ENCODE assay signal across 8 cellular contexts in genomic region chr3:12193485-12194165, GRCh38. TPM values are rescaled to one million over a fixed set of nuclear protein-coding genes. Genes with fewer than 3 reads are reported as not detected.
A peak's percentile ranks its signal among the peaks of the same experiment; 100 is the strongest.
DNase-seq lines count a peak whose midpoint lies in the region; ATAC-seq and TF ChIP-seq lines count a peak whose summit lies in the region.

No MANE protein-coding gene starts in this region.

- H3K27ac Mint-ChIP-seq in T-helper 1 cell treated with Interleukin-12 subunit alpha and Interleukin-12 subunit beta and Interleukin-4 antibody, amounts not matched to agents 30 μg/mL and 1 μg/mL, for 36 hours = peak overlapping the region; percentile 82
- peak overlapping the region; percentile 98 for H3K27ac Mint-ChIP-seq in stimulated activated memory B cell treated with anti-CD40 and anti-IgM and Interleukin-4, amounts not matched to agents 10 μg/mL and 1 μg/mL and 100 μg/mL, for 72 hours

- TF ChIP-seq POLR2A in gastroesophageal sphincter (IDR thresholded peaks at IDR 0.05) = no peak

- H3K4me1 ChIP-seq in gastroesophageal sphincter = peaks cover 6 to 28% (median 6%) of the 10 kb centered on the region in 3 donors

- H3K4me1 Mint-ChIP-seq in T-helper 1 cell treated with Interleukin-12 subunit alpha and Interleukin-12 subunit beta and Interleukin-4 antibody, amounts not matched to agents 30 μg/mL and 1 μg/mL, for 36 hours (ENCODE audit: low read depth) = peaks cover 45% of the 10 kb centered on the region
- H3K4me1 Mint-ChIP-seq in stimulated activated memory B cell treated with anti-CD40 and anti-IgM and Interleukin-4, amounts not matched to agents 10 μg/mL and 1 μg/mL and 100 μg/mL, for 72 hours = peaks cover 72% of the 10 kb centered on the region

- H3K27ac ChIP-seq in gastroesophageal sphincter = peak overlapping the region in 3 of 4 donors; percentile 2 to 50 (median 47)
- no peak overlapping the region for H3K27ac ChIP-seq in WERI-Rb-1

- H3K4me3 ChIP-seq in gastroesophageal sphincter (no peak overlapping the region), WERI-Rb-1 (ENCODE audit: low read depth, low read length) (no peak overlapping the region)

- H3K9me3 ChIP-seq in gastroesophageal sphincter = no peaks in the 10 kb centered on the region
- no peaks in the 10 kb centered on the region for H3K9me3 ChIP-seq in WERI-Rb-1 (ENCODE audit: severe bottlenecking)

- 93% methylated on average over 1 of the region's 1 CpG; no CpG with 5 or more reads in 1 of the 2 donors for WGBS in gastroesophageal sphincter (ENCODE audit: low coverage in 1 of 2), 2 donors

- no peaks in the 10 kb centered on the region for H3K9me3 Mint-ChIP-seq in T-helper 1 cell treated with Interleukin-12 subunit alpha and Interleukin-12 subunit beta and Interleukin-4 antibody, amounts not matched to agents 30 μg/mL and 1 μg/mL, for 36 hours
- no peaks in the 10 kb centered on the region for H3K9me3 Mint-ChIP-seq in stimulated activated memory B cell treated with anti-CD40 and anti-IgM and Interleukin-4, amounts not matched to agents 10 μg/mL and 1 μg/mL and 100 μg/mL, for 72 hours

- no peak for TF ChIP-seq EP300 in gastroesophageal sphincter (IDR thresholded peaks at IDR 0.05)

- TF ChIP-seq CTCF in AG09319 (IDR thresholded peaks at IDR 0.05; ENCODE audit: low read depth, low read length) (no peak), gastroesophageal sphincter (IDR thresholded peaks at IDR 0.05) (no peak), WERI-Rb-1 (IDR thresholded peaks at IDR 0.05; ENCODE audit: low read depth, low read length) (no peak)

- peak; percentile 51 for ATAC-seq in GM19043 (IDR thresholded peaks at IDR 0.05; ENCODE audit: low read depth, unreplicated experiment)
- ATAC-seq in HG03378 (IDR thresholded peaks at IDR 0.05; ENCODE audit: unreplicated experiment) = peak; percentile 67
- ATAC-seq in gastroesophageal sphincter = peak; percentile 56
- ATAC-seq in stimulated activated memory B cell treated with anti-CD40 and anti-IgM and Interleukin-4, amounts not matched to agents 10 μg/mL and 1 μg/mL and 100 μg/mL, for 72 hours = peak; percentile 74

- H3K36me3 ChIP-seq in gastroesophageal sphincter = no peaks in the 10 kb centered on the region
- H3K36me3 ChIP-seq in WERI-Rb-1 = no peaks in the 10 kb centered on the region

- no peaks in the 10 kb centered on the region for H3K27me3 Mint-ChIP-seq in T-helper 1 cell treated with Interleukin-12 subunit alpha and Interleukin-12 subunit beta and Interleukin-4 antibody, amounts not matched to agents 30 μg/mL and 1 μg/mL, for 36 hours (ENCODE audit: low read depth)
- H3K27me3 Mint-ChIP-seq in stimulated activated memory B cell treated with anti-CD40 and anti-IgM and Interleukin-4, amounts not matched to agents 10 μg/mL and 1 μg/mL and 100 μg/mL, for 72 hours = no peaks in the 10 kb centered on the region

- H3K27me3 ChIP-seq in gastroesophageal sphincter (no peaks in the 10 kb centered on the region), WERI-Rb-1 (ENCODE audit: insufficient read depth, low read depth, severe bottlenecking) (no peaks in the 10 kb centered on the region)

- H3K4me3 Mint-ChIP-seq in T-helper 1 cell treated with Interleukin-12 subunit alpha and Interleukin-12 subunit beta and Interleukin-4 antibody, amounts not matched to agents 30 μg/mL and 1 μg/mL, for 36 hours = peak overlapping the region; percentile 15
- H3K4me3 Mint-ChIP-seq in stimulated activated memory B cell treated with anti-CD40 and anti-IgM and Interleukin-4, amounts not matched to agents 10 μg/mL and 1 μg/mL and 100 μg/mL, for 72 hours = peak overlapping the region; percentile 9

- DNase-seq in AG09319 (ENCODE audit: extremely low read depth, low read depth) (peak; percentile 88), WERI-Rb-1 (no peak), cerebellum (ENCODE audit: low spot score) (no peak)

- H3K36me3 Mint-ChIP-seq in T-helper 1 cell treated with Interleukin-12 subunit alpha and Interleukin-12 subunit beta and Interleukin-4 antibody, amounts not matched to agents 30 μg/mL and 1 μg/mL, for 36 hours (ENCODE audit: low read depth) = no peaks in the 10 kb centered on the region
- no peaks in the 10 kb centered on the region for H3K36me3 Mint-ChIP-seq in stimulated activated memory B cell treated with anti-CD40 and anti-IgM and Interleukin-4, amounts not matched to agents 10 μg/mL and 1 μg/mL and 100 μg/mL, for 72 hours

RNA-seq across cellular contexts. Expression of gene TIMP4, which starts 34.9 kb away (rescaled TPM):
- total RNA-seq in gastroesophageal sphincter (10 to 100 TPM; 16.5 to 35.1 (median 29.2) TPM), cerebellum (17.6 TPM)
